36 cellular contexts compared by ENCODE assay signal in genomic region chr1:39795651-39796050, GRCh38.
"Had no signal": no experiment of that assay in that cellular context is flagged by ENCODE, and none has a peak within 500 bp of the region (broad histone marks: within the 10 kb centered on the region; RNA-seq: fewer than 3 reads in every experiment).

No MANE protein-coding gene starts in this region.

- H3K4me3 ChIP-seq: MG63, Peyer's patch had no signal

- H3K36me3 ChIP-seq: MG63, Peyer's patch had no signal

- H3K9me3 ChIP-seq: MG63, Peyer's patch had no signal

- H3K27me3 ChIP-seq: MG63, Peyer's patch had no signal

- H3K4me3 Mint-ChIP-seq: activated CD4-positive, alpha-beta memory T cell treated with anti-CD3 and anti-CD28 coated beads for 36 hours; activated CD4-positive, alpha-beta T cell treated with anti-CD3 and anti-CD28 coated beads for 36 hours; activated naive CD4-positive, alpha-beta T cell treated with anti-CD3 and anti-CD28 coated beads for 36 hours; activated naive CD8-positive, alpha-beta T cell; activated naive CD8-positive, alpha-beta T cell treated with anti-CD3 and anti-CD28 coated beads, Interleukin-2, amount 50 U/mL, for 24 hours; activated T-cell treated with anti-CD3 and anti-CD28 coated beads, Interleukin-2, amount 50 U/mL, for 4 hours; activated T-helper 1 cell treated with anti-CD3 and anti-CD28 coated beads, Interleukin-12 subunit alpha, Interleukin-12 subunit beta, Interleukin-2, Interleukin-4 antibody, amounts not matched to agents 30 ng/mL and 10 ng/mL and 1 ng/mL, durations not matched to agents 14 hours and 24 hours and 36 hours; brain; T-helper 1 cell treated with Interleukin-12 subunit alpha and Interleukin-12 subunit beta and Interleukin-4 antibody, amounts not matched to agents 30 μg/mL and 1 μg/mL, for 36 hours; T-helper 2 cell treated with Interferon-gamma antibody and Interleukin-4, amounts not matched to agents 5 μg/mL and 100 μg/mL, for 36 hours; WTC11 had no signal

- H3K27ac ChIP-seq: Peyer's patch had no signal

- H3K36me3 Mint-ChIP-seq: activated CD4-positive, alpha-beta memory T cell treated with anti-CD3 and anti-CD28 coated beads for 36 hours; activated naive CD8-positive, alpha-beta T cell; brain; WTC11 had no signal

- H3K4me1 Mint-ChIP-seq: brain had no signal

- H3K9me3 Mint-ChIP-seq: activated CD4-positive, alpha-beta memory T cell treated with anti-CD3 and anti-CD28 coated beads for 36 hours; activated naive CD4-positive, alpha-beta T cell treated with anti-CD3 and anti-CD28 coated beads for 36 hours; activated naive CD8-positive, alpha-beta T cell treated with anti-CD3 and anti-CD28 coated beads, Interleukin-2, amount 50 U/mL, for 24 hours; activated T-cell treated with anti-CD3 and anti-CD28 coated beads, Interleukin-2, amount 50 U/mL, for 4 hours; activated T-helper 1 cell treated with anti-CD3 and anti-CD28 coated beads, Interleukin-12 subunit alpha, Interleukin-12 subunit beta, Interleukin-2, Interleukin-4 antibody, amounts not matched to agents 30 ng/mL and 10 ng/mL and 1 ng/mL, durations not matched to agents 14 hours and 24 hours and 36 hours; T-helper 1 cell treated with Interleukin-12 subunit alpha and Interleukin-12 subunit beta and Interleukin-4 antibody, amounts not matched to agents 30 μg/mL and 1 μg/mL, for 36 hours; T-helper 2 cell treated with Interferon-gamma antibody and Interleukin-4, amounts not matched to agents 5 μg/mL and 100 μg/mL, for 36 hours; WTC11 had no signal

- H3K27ac Mint-ChIP-seq: activated CD4-positive, alpha-beta memory T cell treated with anti-CD3 and anti-CD28 coated beads for 36 hours; activated CD4-positive, alpha-beta T cell treated with anti-CD3 and anti-CD28 coated beads for 36 hours; activated naive CD4-positive, alpha-beta T cell treated with anti-CD3 and anti-CD28 coated beads for 36 hours; activated naive CD8-positive, alpha-beta T cell; activated naive CD8-positive, alpha-beta T cell treated with anti-CD3 and anti-CD28 coated beads, Interleukin-2, amount 50 U/mL, for 24 hours; activated T-helper 1 cell treated with anti-CD3 and anti-CD28 coated beads, Interleukin-12 subunit alpha, Interleukin-12 subunit beta, Interleukin-2, Interleukin-4 antibody, amounts not matched to agents 30 ng/mL and 10 ng/mL and 1 ng/mL, durations not matched to agents 14 hours and 24 hours and 36 hours; brain; T-helper 1 cell treated with Interleukin-12 subunit alpha and Interleukin-12 subunit beta and Interleukin-4 antibody, amounts not matched to agents 30 μg/mL and 1 μg/mL, for 36 hours; T-helper 2 cell treated with Interferon-gamma antibody and Interleukin-4, amounts not matched to agents 5 μg/mL and 100 μg/mL, for 36 hours; WTC11 had no signal

- DNase-seq: activated CD4-positive, alpha-beta T cell treated with anti-CD3 and anti-CD28 coated beads, Interleukin-2, amount 50 U/mL, for 1 hour; activated CD8-positive, alpha-beta memory T cell treated with anti-CD3 and anti-CD28 coated beads, Interleukin-2, amount 50 U/mL, for 4 hours; activated gamma-delta T cell treated with Interleukin-2 at 50 U/mL for 16 hours; activated naive CD4-positive, alpha-beta T cell treated with anti-CD3 and anti-CD28 coated beads for 36 hours; activated naive CD8-positive, alpha-beta T cell treated with anti-CD3 and anti-CD28 coated beads, Interleukin-2, amount 50 U/mL, for 24 hours; activated T-cell treated with anti-CD3 and anti-CD28 coated beads for 4 hours; activated T-cell treated with anti-CD3 and anti-CD28 coated beads, Interleukin-2, amount 50 U/mL, for 4 hours; anterior cingulate cortex; central memory CD4-positive, alpha-beta T cell; Kasumi-1; KG1; MG63; NCI-H1092 treated with DMSO at 0.1 percent for 48 hours; NCI-H1417; NCI-H146; NCI-H187; NCI-H2029 treated with DMSO at 0.1 percent for 48 hours; NCI-H2107; NCI-H2171; NCI-H510A; NCI-H526; NCI-H748 treated with DMSO at 0.1 percent for 48 hours; NK-92 treated with Interleukin-12 subunit alpha and Interleukin-12 subunit beta, amount 100 ng/mL, for 24 hours; PC-3; RPMI8226 had no signal

- H3K27me3 Mint-ChIP-seq: activated CD4-positive, alpha-beta memory T cell treated with anti-CD3 and anti-CD28 coated beads for 36 hours had no signal

- ATAC-seq: activated CD4-positive, alpha-beta T cell treated with anti-CD3 and anti-CD28 coated beads for 36 hours; activated CD4-positive, CD25-positive, alpha-beta regulatory T cell treated with anti-CD3 and anti-CD28 coated beads, Interleukin-2, amount 50 U/mL, for 24 hours; activated naive CD8-positive, alpha-beta T cell treated with anti-CD3 and anti-CD28 coated beads, Interleukin-2, amount 50 U/mL, for 24 hours; activated T-cell treated with anti-CD3 and anti-CD28 coated beads, Interleukin-2, amount 50 U/mL, for 4 hours; PC-3; Right ventricle myocardium inferior; WTC11 had no signal
